Comparison of ENCODE assay signal across 30 cellular contexts in genomic region chr21:31042080-31042464, GRCh38. TPM values are rescaled to one million over a fixed set of nuclear protein-coding genes. Genes with fewer than 3 reads are reported as not detected.
DNase-seq lines count a peak whose midpoint lies in the region; ATAC-seq and TF ChIP-seq lines count a peak whose summit lies in the region.
"Had no signal": no experiment of that assay in that cellular context is flagged by ENCODE, and none has a peak within 500 bp of the region (broad histone marks: within the 10 kb centered on the region; RNA-seq: fewer than 3 reads in every experiment).

No MANE protein-coding gene starts in this region.

- H3K27me3 Mint-ChIP-seq in mesothelial cell of epicardium (ENCODE audit: low read depth), result peaks cover 22% of the 10 kb centered on the region

- H3K27ac Mint-ChIP-seq in mesothelial cell of epicardium, result peak overlapping the region; percentile 68
- H3K27ac Mint-ChIP-seq: CD4-positive, CD25-positive, alpha-beta regulatory T cell; T-cell had no signal

- no peak for DNase-seq in mesothelial cell of epicardium (ENCODE audit: low spot score in 2 of 2, unreplicated experiment in 2 of 2)
- DNase-seq in GM10266 (ENCODE audit: extremely low spot score), result no peak
- DNase-seq in effector CD4-positive, alpha-beta T cell, result no peak
- no peak for DNase-seq in NCI-H1694 treated with DMSO at 0.1 percent for 48 hours (lab: John Stamatoyannopoulos, UW)
- DNase-seq: activated CD4-positive, alpha-beta T cell treated with anti-CD3 and anti-CD28 coated beads for 48 hours; body of pancreas; CD4-positive, CD25-positive, alpha-beta regulatory T cell; DMS153; GDM1; GM23248; heart right ventricle; Karpas-422; NCI-H1105; NCI-H2107; NCI-H510A treated with DMSO at 0.1 percent for 48 hours; SIG-M5; stimulated activated naive CD4-positive, alpha-beta T cell treated with Interleukin-2 at 50 U/mL for 16 hours; T-cell had no signal

- no peaks in the 10 kb centered on the region for H3K9me3 Mint-ChIP-seq in mesothelial cell of epicardium
- H3K9me3 Mint-ChIP-seq: T-cell had no signal

- H3K36me3 Mint-ChIP-seq in mesothelial cell of epicardium, result no peaks in the 10 kb centered on the region
- H3K36me3 Mint-ChIP-seq: CD4-positive, CD25-positive, alpha-beta regulatory T cell; T-cell had no signal

- TF ChIP-seq CTCF in mesothelial cell of epicardium (IDR thresholded peaks at IDR 0.05; ENCODE audit: unreplicated experiment) (no peak), GM10266 (IDR thresholded peaks at IDR 0.05; ENCODE audit: control insufficient read depth, insufficient read depth, low read depth, missing control alignments) (no peak)

- peaks cover 12% of the 10 kb centered on the region for H3K4me1 Mint-ChIP-seq in mesothelial cell of epicardium
- H3K4me1 Mint-ChIP-seq: T-cell had no signal

- ATAC-seq in GM18868 (IDR thresholded peaks at IDR 0.05; ENCODE audit: unreplicated experiment) (peak; percentile 66), GM21515 (IDR thresholded peaks at IDR 0.05; ENCODE audit: unreplicated experiment) (peak; percentile 47), HG02885 (IDR thresholded peaks at IDR 0.05; ENCODE audit: poor library complexity, unreplicated experiment) (peak; percentile 67), GM18873 (IDR thresholded peaks at IDR 0.05; ENCODE audit: low FRiP score, unreplicated experiment) (no peak)
- ATAC-seq: body of pancreas, heart right ventricle, sciatic nerve, T-cell had no signal

- no peak overlapping the region for H3K4me3 Mint-ChIP-seq in mesothelial cell of epicardium
- H3K4me3 Mint-ChIP-seq: CD4-positive, CD25-positive, alpha-beta regulatory T cell; T-cell had no signal

RNA-seq across cellular contexts. Expression of gene KRTAP19-8, which starts 3.8 kb away (rescaled TPM):
- not detected in 3 replicates for total RNA-seq in mesothelial cell of epicardium
- total RNA-seq: body of pancreas; CD4-positive, CD25-positive, alpha-beta regulatory T cell; fibroblast of lung; GM23248; heart right ventricle; HT1080; lung microvascular endothelial cell; myocyte; OCI-LY7; osteocyte; sciatic nerve; T-cell; thyroid gland had no signal
